In genomic region chr7:47576031-47576908, GRCh38 we compare ENCODE assay signal across 8 cellular contexts. TPM values are rescaled to one million over a fixed set of nuclear protein-coding genes. Genes with fewer than 3 reads are reported as not detected.
A peak's percentile ranks its signal among the peaks of the same experiment; 100 is the strongest.
DNase-seq lines count a peak whose midpoint lies in the region; ATAC-seq and TF ChIP-seq lines count a peak whose summit lies in the region.

No MANE protein-coding gene starts in this region.

- CTCF ChIA-PET in PC-3 (lab: Charles Lee): interaction anchor here (0.6 to 1.2 kb wide), 3 partner anchors 39 to 243 kb away, joined by 3 to 4 read pairs (median 3); no protein-coding TSS in a partner anchor

- peak; percentile 32 for ATAC-seq in PC-3
- peak; percentile 36 to 70 (median 63) for ATAC-seq in psoas muscle
- ATAC-seq in HG02981 (IDR thresholded peaks at IDR 0.05; ENCODE audit: unreplicated experiment): no peak
- no peak for ATAC-seq in GM19324 (IDR thresholded peaks at IDR 0.05; ENCODE audit: low FRiP score, unreplicated experiment)
- no peak for ATAC-seq in HG02642 (IDR thresholded peaks at IDR 0.05; ENCODE audit: poor library complexity, unreplicated experiment)
- no peak for ATAC-seq in HG03139 (IDR thresholded peaks at IDR 0.05; ENCODE audit: unreplicated experiment)

- POLR2A ChIA-PET in PC-3 (lab: Charles Lee; ENCODE audit: unreplicated experiment): no interaction called here

- H3K27me3 ChIP-seq in PC-3 (ENCODE audit: low read length) (no peaks in the 10 kb centered on the region), psoas muscle (ENCODE audit: insufficient read depth in 3 of 3, low read length in 2 of 3) (no peaks in the 10 kb centered on the region)

- WGBS in psoas muscle, 3 donors: 38 to 48% (median 46%) methylated on average over 15 of the region's 15 CpGs

- peak overlapping the region; percentile 49 for H3K4me2 ChIP-seq in PC-3 (ENCODE audit: low read length)

- no peak for TF ChIP-seq CTCF in PC-3 (conservative IDR thresholded peaks at IDR 0.05; ENCODE audit: low read depth, low read length)
- TF ChIP-seq CTCF in fibroblast of the aortic adventitia (IDR thresholded peaks at IDR 0.05; ENCODE audit: insufficient read depth, low read length): no peak
- TF ChIP-seq CTCF in psoas muscle (IDR thresholded peaks at IDR 0.05): no peak

- peaks cover 8% of the 10 kb centered on the region for H3F3A ChIP-seq in PC-3 (ENCODE audit: low read length, unreplicated experiment)

- H3K9me3 ChIP-seq in PC-3 (ENCODE audit: low read length): no peaks in the 10 kb centered on the region
- H3K9me3 ChIP-seq in psoas muscle: no peaks in the 10 kb centered on the region

- H3K9me2 ChIP-seq in PC-3 (replicated peaks; ENCODE audit: low read length): no peaks in the 10 kb centered on the region

- H3K27ac ChIP-seq in PC-3 (ENCODE audit: low read length) (peak overlapping the region; percentile 95), psoas muscle (peak overlapping the region; percentile 77)

- no peak overlapping the region for H2AFZ ChIP-seq in PC-3 (ENCODE audit: low read length)

- H3K9ac ChIP-seq in PC-3 (ENCODE audit: low read length): peak overlapping the region; percentile 51; the same call in 1 of the 2 replicates

- H3K4me1 ChIP-seq in PC-3 (ENCODE audit: insufficient read depth, low read length): peaks cover 92% of the 10 kb centered on the region
- peaks cover 31% of the 10 kb centered on the region for H3K4me1 ChIP-seq in psoas muscle

- no peak overlapping the region; the same call in 1 of the 2 replicates for H3K4me3 ChIP-seq in PC-3 (ENCODE audit: low read length)
- H3K4me3 ChIP-seq in fibroblast of the aortic adventitia (ENCODE audit: low read depth, low read length): no peak overlapping the region
- H3K4me3 ChIP-seq in psoas muscle: peak overlapping the region; percentile 54

- no TSS peak for BruUV-seq in PC-3 (replicated peaks; lab: Mats Ljungman, UMichigan)

- no peaks in the 10 kb centered on the region for H4K20me1 ChIP-seq in PC-3 (ENCODE audit: low read length)

- H3K79me2 ChIP-seq in PC-3 (ENCODE audit: low read length): peaks cover 97% of the 10 kb centered on the region

- H3K36me3 ChIP-seq in PC-3 (ENCODE audit: low read depth, low read length) (0 out of 2 replicates have a peak, but pooled peaks cover 3% of the 10 kb centered on the region), psoas muscle (ENCODE audit: insufficient read depth in 1 of 2, low read depth in 1 of 2) (no peaks in the 10 kb centered on the region)

- peak; percentile 54 for DNase-seq in GM03348 (ENCODE audit: low spot score)
- peak; percentile 96 for DNase-seq in PC-3
- peak; percentile 86 for DNase-seq in fibroblast of the aortic adventitia (ENCODE audit: low read depth)
- DNase-seq in psoas muscle: peak; percentile 77 to 87

- intact Hi-C loops in PC-3 (cut with micrococcal nuclease) (loop anchor here (10.0 kb wide), 1 partner anchor 239 kb away; no protein-coding TSS in a partner anchor), psoas muscle (cut with DNase I) (loop anchor here in 1 of 2 donors (10.0 kb wide), 2 partner anchors 131 to 239 kb away; no protein-coding TSS in a partner anchor)

RNA-seq across cellular contexts. Expression of gene TNS3, which starts 5.6 kb away (rescaled TPM):
- 71.4 and 72.3 TPM in 2 replicates for total RNA-seq in PC-3 (2014; rRNA removed)
- 7.1 and 28.3 TPM in 2 replicates for total RNA-seq in fibroblast of the aortic adventitia (ENCODE audit: low replicate concordance)
- 10 to 100 TPM; 35.0 to 75.3 (median 45.6) TPM for total RNA-seq in psoas muscle
- 10 to 100 TPM; 11.5 to 20.2 (median 12.5) TPM for polyA plus RNA-seq in psoas muscle

Comparison
In these comparisons a context has a peak if more than half of its experiments do, and no peak if none do; other contexts are left out.
1. ATAC-seq: peak in PC-3 (single experiment) and psoas muscle (4 of 4); none in HG02981 (single experiment), GM19324 (single experiment), HG02642 (single experiment) and HG03139 (single experiment).
2. Peak in every context shown above with its lines, with median percentiles within 50 percentile points of each other: DNase-seq.